Comparison of ENCODE assay signal across 9 cellular contexts in the genomic region with DNA sequence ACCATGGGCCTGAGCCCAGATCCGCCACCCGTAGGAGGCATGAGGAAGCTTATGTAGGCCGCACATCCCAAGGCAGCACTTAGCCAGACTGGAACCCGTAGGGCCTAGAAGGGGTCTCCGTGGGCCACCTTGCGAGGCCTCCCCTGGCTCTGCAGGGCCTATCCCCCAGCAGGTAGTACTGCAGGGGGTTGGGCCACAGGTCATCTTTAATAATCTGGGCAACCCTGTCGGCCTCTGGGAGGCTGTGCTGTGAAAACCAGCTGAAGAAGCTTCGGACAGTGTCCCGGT. TPM values are rescaled to one million over a fixed set of nuclear protein-coding genes. Genes with fewer than 3 reads are reported as not detected.
DNase-seq lines count a peak whose midpoint lies in the region; ATAC-seq and TF ChIP-seq lines count a peak whose summit lies in the region.
"Had no signal": no experiment of that assay in that cellular context is flagged by ENCODE, and none has a peak within 500 bp of the region (broad histone marks: within the 10 kb centered on the region; RNA-seq: fewer than 3 reads in every experiment).

No MANE protein-coding gene starts in this region.

- H3K4me1 ChIP-seq in A673 (ENCODE audit: insufficient read depth, low read length, poor library complexity, severe bottlenecking) (peaks cover 7% of the 10 kb centered on the region), HUES6 (ENCODE audit: control insufficient read depth, insufficient read depth, low read length) (peaks cover 18% of the 10 kb centered on the region), colonic mucosa (peaks cover 7% of the 10 kb centered on the region)

- H3K27me3 ChIP-seq in A673 (replicated peaks; ENCODE audit: insufficient read depth, low read depth, low read length, poor library complexity) (no peaks in the 10 kb centered on the region), HUES6 (ENCODE audit: control insufficient read depth, insufficient read depth, low read length) (no peaks in the 10 kb centered on the region), colonic mucosa (no peaks in the 10 kb centered on the region)
- H3K27me3 ChIP-seq: thyroid gland had no signal

- H3K9me3 ChIP-seq in A673 (ENCODE audit: low read depth, low read length, poor library complexity, severe bottlenecking) (no peaks in the 10 kb centered on the region), HUES6 (ENCODE audit: control insufficient read depth, insufficient read depth, low read depth, low read length) (no peaks in the 10 kb centered on the region), colonic mucosa (no peaks in the 10 kb centered on the region)
- H3K9me3 ChIP-seq: thyroid gland had no signal

- H3K36me3 ChIP-seq in A673 (ENCODE audit: insufficient read depth, low read length, poor library complexity, severe bottlenecking) = no peaks in the 10 kb centered on the region
- no peaks in the 10 kb centered on the region for H3K36me3 ChIP-seq in HUES6 (ENCODE audit: control insufficient read depth, insufficient read depth, low read length)
- no peaks in the 10 kb centered on the region for H3K36me3 ChIP-seq in colonic mucosa
- H3K36me3 ChIP-seq: thyroid gland had no signal

- H3K4me3 ChIP-seq in A673 (ENCODE audit: low read depth, low read length, poor library complexity, severe bottlenecking) = peak overlapping the region; percentile 71
- H3K4me3 ChIP-seq in HUES6 (ENCODE audit: low read depth, low read length) = peak overlapping the region; percentile 81
- H3K4me3 ChIP-seq in colonic mucosa = peak overlapping the region; percentile 58

- H3K36me3 Mint-ChIP-seq in natural killer cell treated with Interleukin-12 subunit alpha and Interleukin-12 subunit beta and Interleukin-15 and Interleukin-18, amount 100 ng/mL, for 72 hours = peaks cover 5% of the 10 kb centered on the region

- BruUV-seq in A673 (replicated peaks; lab: Mats Ljungman, UMichigan) = no TSS peak

- H3K27ac Mint-ChIP-seq in natural killer cell treated with Interleukin-12 subunit alpha and Interleukin-12 subunit beta and Interleukin-15 and Interleukin-18, amount 100 ng/mL, for 72 hours = peak overlapping the region in 1 of 2 donors; percentile 13

- DNase-seq in A673 (ENCODE audit: low spot score) (no peak), colonic mucosa (no peak), DMS 273 (lab: John Stamatoyannopoulos, UW; ENCODE audit: unreplicated experiment) (no peak), NCI-H1048 (lab: John Stamatoyannopoulos, UW) (no peak), SKM-1 (lab: John Stamatoyannopoulos, UW; ENCODE audit: unreplicated experiment) (no peak), posterior vena cava (ENCODE audit: low spot score) (no peak)
- no peak for DNase-seq in natural killer cell treated with Interleukin-12 subunit alpha and Interleukin-12 subunit beta and Interleukin-15 and Interleukin-18, amount 100 ng/mL, for 72 hours (ENCODE audit: low spot score)

- no peaks in the 10 kb centered on the region for H3K9me3 Mint-ChIP-seq in natural killer cell treated with Interleukin-12 subunit alpha and Interleukin-12 subunit beta and Interleukin-15 and Interleukin-18, amount 100 ng/mL, for 72 hours

- H3K9ac ChIP-seq in HUES6 (ENCODE audit: low read length) = no peak overlapping the region
- H3K9ac ChIP-seq in colonic mucosa (ENCODE audit: low read depth in 2 of 2, low read length in 2 of 2) = peak overlapping the region; percentile 73 to 86

- peak overlapping the region; percentile 87 for H3K27ac ChIP-seq in A673 (ENCODE audit: low read depth, low read length, poor library complexity, severe bottlenecking)
- no peak overlapping the region for H3K27ac ChIP-seq in HUES6 (ENCODE audit: low read depth, low read length)
- no peak overlapping the region for H3K27ac ChIP-seq in colonic mucosa

- peak overlapping the region; percentile 80 for H3K4me3 Mint-ChIP-seq in natural killer cell treated with Interleukin-12 subunit alpha and Interleukin-12 subunit beta and Interleukin-15 and Interleukin-18, amount 100 ng/mL, for 72 hours

- POLR2A ChIA-PET in A673 (lab: Charles Lee; ENCODE audit: low non-redundant PET) = no interaction called here

- CTCF ChIA-PET in A673 (lab: Charles Lee) = no interaction called here

- no peaks in the 10 kb centered on the region for H3K27me3 Mint-ChIP-seq in natural killer cell treated with Interleukin-12 subunit alpha and Interleukin-12 subunit beta and Interleukin-15 and Interleukin-18, amount 100 ng/mL, for 72 hours

- H3K4me1 Mint-ChIP-seq in natural killer cell treated with Interleukin-12 subunit alpha and Interleukin-12 subunit beta and Interleukin-15 and Interleukin-18, amount 100 ng/mL, for 72 hours (ENCODE audit: low read depth in 2 of 2) = peaks cover 11 to 17% of the 10 kb centered on the region in 2 donors

- no peak for ATAC-seq in natural killer cell treated with Interleukin-12 subunit alpha and Interleukin-12 subunit beta and Interleukin-15 and Interleukin-18, amount 100 ng/mL, for 72 hours

- intact Hi-C loops in A673 (cut with micrococcal nuclease; ENCODE audit: unreplicated experiment) (no loop called here), colonic mucosa (cut with DNase I) (no loop called here), posterior vena cava (cut with DNase I) (no loop called here)

- TF ChIP-seq CTCF in A673 (conservative IDR thresholded peaks at IDR 0.05; ENCODE audit: low read depth, low read length) = no peak
- TF ChIP-seq CTCF in colonic mucosa (IDR thresholded peaks at IDR 0.05) = no peak

RNA-seq across cellular contexts. Expression of a gene that starts 18.5 kb away (rescaled TPM):
- total RNA-seq in A673 (2021) = 36.8 and 40.4 TPM in 2 replicates
- total RNA-seq in colonic mucosa = 10 to 100 TPM; 17.7 to 18.6 TPM
- total RNA-seq in natural killer cell treated with Interleukin-12 subunit alpha and Interleukin-12 subunit beta and Interleukin-15 and Interleukin-18, amount 100 ng/mL, for 72 hours = 10 to 100 TPM; 32.8 to 39.4 TPM
- 1 to 10 TPM; 4.8 to 5.6 TPM for total RNA-seq in posterior vena cava

RNA-seq across cellular contexts. Expression of a gene that starts 18.6 kb away (rescaled TPM):
- 55.9 and 56.6 TPM in 2 replicates for total RNA-seq in A673 (2021)
- total RNA-seq in colonic mucosa = 10 to 100 TPM; 26.9 to 36.3 TPM
- 10 to 100 TPM; 36.6 to 50.0 TPM for total RNA-seq in natural killer cell treated with Interleukin-12 subunit alpha and Interleukin-12 subunit beta and Interleukin-15 and Interleukin-18, amount 100 ng/mL, for 72 hours
- 10 to 100 TPM; 34.6 to 36.4 TPM for total RNA-seq in posterior vena cava
